15 cellular contexts compared by ENCODE assay signal in the genomic region with DNA sequence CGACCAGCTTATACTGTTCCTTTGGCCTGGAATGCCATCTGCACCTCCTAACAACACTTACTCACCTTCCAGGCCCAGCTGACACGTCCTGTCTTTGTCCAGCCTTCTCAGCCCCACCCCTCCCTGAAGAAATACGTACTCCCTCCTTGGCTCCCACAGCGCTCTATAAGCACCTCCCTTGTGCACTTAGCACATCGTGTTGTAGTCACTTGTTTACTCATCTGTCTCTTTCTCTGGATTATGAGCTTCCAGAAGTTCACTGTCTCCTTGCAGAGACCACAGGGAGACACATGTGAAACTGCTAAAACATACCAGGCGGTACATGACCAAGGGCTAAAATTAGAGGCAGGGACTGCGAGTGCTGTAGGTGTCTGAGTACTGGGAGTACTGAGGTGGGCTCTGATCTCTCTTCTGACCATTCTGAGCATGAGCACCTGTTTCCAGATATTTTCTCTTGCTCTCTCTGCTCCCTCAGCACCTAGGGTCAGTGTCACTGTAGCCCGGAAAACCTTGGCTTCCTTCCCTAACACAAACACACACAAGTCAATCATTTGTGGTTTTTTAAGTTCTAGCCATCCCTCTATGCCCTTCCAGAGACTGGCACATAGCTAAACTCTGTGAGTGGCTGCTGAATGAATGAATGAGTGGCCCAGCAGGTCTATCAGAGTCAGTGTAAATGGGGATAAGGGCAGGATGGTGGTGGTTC. TPM values are rescaled to one million over a fixed set of nuclear protein-coding genes. Genes with fewer than 3 reads are reported as not detected.
DNase-seq lines count a peak whose midpoint lies in the region; ATAC-seq and TF ChIP-seq lines count a peak whose summit lies in the region.
"Had no signal": no experiment of that assay in that cellular context is flagged by ENCODE, and none has a peak within 500 bp of the region (broad histone marks: within the 10 kb centered on the region; RNA-seq: fewer than 3 reads in every experiment).

No MANE protein-coding gene starts in this region.

- H4K8ac ChIP-seq in mesenchymal stem cell (ENCODE audit: low read length) = no peak overlapping the region

- no peak for ATAC-seq in HG02981 (IDR thresholded peaks at IDR 0.05; ENCODE audit: unreplicated experiment)
- ATAC-seq: naive thymus-derived CD4-positive, alpha-beta T cell; stimulated activated naive CD8-positive, alpha-beta T cell treated with anti-CD3 and anti-CD28 coated beads, Interleukin-15, Interleukin-2, amounts not matched to agents 100 U/mL and 50 U/mL, for 24 hours; T-cell had no signal

- peak overlapping the region in 1 of 2 donors; percentile 73 for H3K9ac ChIP-seq in colonic mucosa (ENCODE audit: low read depth in 2 of 2, low read length in 2 of 2)
- H3K9ac ChIP-seq in mesenchymal stem cell (ENCODE audit: low read length) = no peak overlapping the region

- H3K23ac ChIP-seq in mesenchymal stem cell (ENCODE audit: low read length in 2 of 2) = no peak overlapping the region

- H2BK12ac ChIP-seq in mesenchymal stem cell (ENCODE audit: low read length in 2 of 2) = no peak overlapping the region

- H2AK5ac ChIP-seq in mesenchymal stem cell (ENCODE audit: low read length, severe bottlenecking) = no peak overlapping the region

- H3K4me1 ChIP-seq in colonic mucosa (peaks cover 3% of the 10 kb centered on the region), mesenchymal stem cell (ENCODE audit: control insufficient read depth, insufficient read depth, low read depth, low read length) (peaks cover 2% of the 10 kb centered on the region)

- H3K27me3 ChIP-seq in colonic mucosa (no peaks in the 10 kb centered on the region), mesenchymal stem cell (ENCODE audit: control insufficient read depth in 1 of 2, insufficient read depth in 1 of 2, low read length in 2 of 2) (peaks cover 0 to 27% of the 10 kb centered on the region in 2 experiments)

- no peak overlapping the region for H2AFZ ChIP-seq in mesenchymal stem cell (ENCODE audit: low read depth, low read length)

- no peak overlapping the region for H2BK15ac ChIP-seq in mesenchymal stem cell (ENCODE audit: low read depth, poor library complexity, severe bottlenecking)

- no peak overlapping the region for H3K4me3 ChIP-seq in colonic mucosa
- no peak overlapping the region for H3K4me3 ChIP-seq in mesenchymal stem cell (ENCODE audit: insufficient read depth in 1 of 2, low read depth in 1 of 2, low read length in 2 of 2)

- peak overlapping the region; percentile 49 for H3K27ac ChIP-seq in colonic mucosa
- H3K27ac ChIP-seq in mesenchymal stem cell (ENCODE audit: low read length, poor library complexity, severe bottlenecking) = no peak overlapping the region

- H3K18ac ChIP-seq in mesenchymal stem cell (ENCODE audit: low read depth in 1 of 2, low read length in 2 of 2) = no peak overlapping the region

- H3K9me3 ChIP-seq in colonic mucosa (no peaks in the 10 kb centered on the region), mesenchymal stem cell (ENCODE audit: control insufficient read depth, low read length) (no peaks in the 10 kb centered on the region)

- H2BK120ac ChIP-seq in mesenchymal stem cell (ENCODE audit: low read depth, low read length) = no peak overlapping the region

- DNase-seq in AG08395 (ENCODE audit: low spot score) (peak; percentile 41), LHCN-M2 (ENCODE audit: low read depth) (peak; percentile 83), colonic mucosa (peak; percentile 81), mesenchymal stem cell (peak; percentile 63), NCI-H446 treated with DMSO at 0.1 percent for 48 hours (lab: John Stamatoyannopoulos, UW) (no peak), NK-92 (lab: John Stamatoyannopoulos, UW; ENCODE audit: unreplicated experiment) (no peak), DMS153 (lab: John Stamatoyannopoulos, UW) (no peak)
- DNase-seq: activated CD4-positive, alpha-beta T cell treated with anti-CD3 and anti-CD28 coated beads, Interleukin-2, amount 50 U/mL, for 48 hours; activated naive CD4-positive, alpha-beta T cell treated with Interleukin-2 at 50 U/mL for 16 hours; naive thymus-derived CD4-positive, alpha-beta T cell; NCI-H774; stimulated activated naive CD8-positive, alpha-beta T cell treated with anti-CD3 and anti-CD28 coated beads, Interleukin-15, Interleukin-2, amounts not matched to agents 100 U/mL and 50 U/mL, for 24 hours; T-cell had no signal

- no peaks in the 10 kb centered on the region for H3K36me3 ChIP-seq in colonic mucosa
- H3K36me3 ChIP-seq in mesenchymal stem cell (ENCODE audit: control insufficient read depth in 1 of 2, insufficient read depth in 2 of 2, low read depth in 1 of 2, low read length in 2 of 2) = no peaks in the 10 kb centered on the region

- H3K14ac ChIP-seq in mesenchymal stem cell (ENCODE audit: low read length in 2 of 2) = no peak overlapping the region

- H3K79me1 ChIP-seq in mesenchymal stem cell (replicated peaks; ENCODE audit: low read length, poor library complexity, severe bottlenecking) = no peaks in the 10 kb centered on the region

- no peak overlapping the region for H4K91ac ChIP-seq in mesenchymal stem cell (ENCODE audit: low read length)

- H3K4ac ChIP-seq in mesenchymal stem cell (ENCODE audit: low read depth in 1 of 2, low read length in 2 of 2) = no peak overlapping the region

- H3K4me2 ChIP-seq in mesenchymal stem cell (ENCODE audit: low read length, poor library complexity, severe bottlenecking) = no peak overlapping the region

- 55% methylated on average over 8 of the region's 8 CpGs for WGBS in mesenchymal stem cell

- peak overlapping the region; percentile 8 for H2BK5ac ChIP-seq in mesenchymal stem cell (ENCODE audit: low read depth, low read length, poor library complexity, severe bottlenecking)

- no peak for TF ChIP-seq CTCF in colonic mucosa (IDR thresholded peaks at IDR 0.05)

- intact Hi-C loops in colonic mucosa (cut with DNase I) = no loop called here

RNA-seq across cellular contexts. Expression of a gene that starts 5.1 kb away (rescaled TPM):
- total RNA-seq in LHCN-M2 (2014; rRNA removed) (not detected in 2 replicates), colonic mucosa (not detected)
- polyA plus RNA-seq in LHCN-M2 (2012) = not detected
- polyA plus RNA-seq in mesenchymal stem cell (2013, experiment 1 of 2) = not detected
- polyA plus RNA-seq in mesenchymal stem cell (2013, experiment 2 of 2) = not detected
- total RNA-seq: B cell had no signal
- polyA plus RNA-seq: naive thymus-derived CD4-positive, alpha-beta T cell had no signal

RNA-seq across cellular contexts. Expression of a gene that starts 5.2 kb away (rescaled TPM):
- total RNA-seq in LHCN-M2 (2014; rRNA removed) = 0.11 and 0.13 TPM in 2 replicates
- not detected for polyA plus RNA-seq in LHCN-M2 (2012)
- 1 to 10 TPM; 1.7 to 1.9 TPM for total RNA-seq in colonic mucosa
- 0.07 TPM for polyA plus RNA-seq in mesenchymal stem cell (2013, experiment 1 of 2)
- polyA plus RNA-seq in mesenchymal stem cell (2013, experiment 2 of 2) = 0.08 TPM
- polyA plus RNA-seq: naive thymus-derived CD4-positive, alpha-beta T cell had no signal

RNA-seq across cellular contexts. Expression of a gene that starts 12.4 kb away (rescaled TPM):
- total RNA-seq in LHCN-M2 (2014; rRNA removed) (82.4 and 86.7 TPM in 2 replicates), colonic mucosa (100 to 1,000 TPM; 101 to 228 TPM)
- 55.8 TPM for polyA plus RNA-seq in LHCN-M2 (2012)
- polyA plus RNA-seq in mesenchymal stem cell (2013, experiment 1 of 2) = 32.8 TPM
- polyA plus RNA-seq in mesenchymal stem cell (2013, experiment 2 of 2) = 32.9 TPM

RNA-seq across cellular contexts. Expression of a gene that starts 24.8 kb away (rescaled TPM):
- total RNA-seq in LHCN-M2 (2014; rRNA removed) = 8.0 and 8.7 TPM in 2 replicates
- polyA plus RNA-seq in LHCN-M2 (2012) = 7.1 TPM
- 10 to 100 TPM; 26.1 to 27.2 TPM for total RNA-seq in colonic mucosa
- 14.2 TPM for polyA plus RNA-seq in mesenchymal stem cell (2013, experiment 1 of 2)
- 14.3 TPM for polyA plus RNA-seq in mesenchymal stem cell (2013, experiment 2 of 2)

RNA-seq across cellular contexts. Expression of a gene that starts 36.2 kb away (rescaled TPM):
- total RNA-seq in LHCN-M2 (2014; rRNA removed) (18.9 and 19.5 TPM in 2 replicates), colonic mucosa (100 to 1,000 TPM; 185 to 205 TPM)
- 13.9 TPM for polyA plus RNA-seq in LHCN-M2 (2012)
- polyA plus RNA-seq in mesenchymal stem cell (2013, experiment 1 of 2) = 18.3 TPM
- 18.3 TPM for polyA plus RNA-seq in mesenchymal stem cell (2013, experiment 2 of 2)

Comparison
In these comparisons a context has a peak if more than half of its experiments do, and no peak if none do; other contexts are left out.
1. DNase-seq: peak in AG08395 (single experiment), LHCN-M2 (single experiment), colonic mucosa (single experiment) and mesenchymal stem cell (single experiment); none in NCI-H446 treated with DMSO at 0.1 percent for 48 hours (single experiment), NK-92 (single experiment) and DMS153 (single experiment).